12 cellular contexts compared by ENCODE assay signal in genomic region chr16:64910351-64910750, GRCh38.
DNase-seq lines count a peak whose midpoint lies in the region; ATAC-seq and TF ChIP-seq lines count a peak whose summit lies in the region.
"Had no signal": no experiment of that assay in that cellular context is flagged by ENCODE, and none has a peak within 500 bp of the region (broad histone marks: within the 10 kb centered on the region; RNA-seq: fewer than 3 reads in every experiment).

No MANE protein-coding gene starts in this region.

- DNase-seq in DMS153 treated with DMSO at 0.1 percent for 48 hours (lab: John Stamatoyannopoulos, UW; ENCODE audit: unreplicated experiment) (peak; percentile 21), NCI-H82 treated with DMSO at 0.1 percent for 48 hours (lab: John Stamatoyannopoulos, UW; ENCODE audit: unreplicated experiment) (peak; percentile 25), foreskin fibroblast (peak; percentile 47 to 59), osteocyte (ENCODE audit: extremely low spot score, unreplicated experiment) (peak; percentile 90), NCI-H2107 (lab: John Stamatoyannopoulos, UW) (no peak), NCI-H1436 treated with DMSO at 0.1 percent for 48 hours (lab: John Stamatoyannopoulos, UW) (no peak)
- DNase-seq in activated CD4-positive, alpha-beta memory T cell treated with anti-CD3 and anti-CD28 coated beads, Interleukin-2, amount 10 ng/mL, durations not matched to agents 7 days and 5 days = no peak
- DNase-seq: activated CD4-positive, CD25-positive, alpha-beta regulatory T cell treated with anti-CD3 and anti-CD28 coated beads, Interleukin-2, amount 50 U/mL, for 72 hours; NCI-H2227 treated with DMSO at 0.1 percent for 48 hours; sigmoid colon had no signal

- TF ChIP-seq CTCF in foreskin fibroblast (IDR thresholded peaks at IDR 0.05; ENCODE audit: low read depth, low read length) (no peak), osteocyte (IDR thresholded peaks at IDR 0.05) (no peak)

- ATAC-seq in HG03460 (IDR thresholded peaks at IDR 0.05; ENCODE audit: unreplicated experiment) = no peak

- peak overlapping the region; percentile 95 for H3K27ac Mint-ChIP-seq in osteocyte (ENCODE audit: unreplicated experiment)
- no peak overlapping the region for H3K27ac Mint-ChIP-seq in activated CD4-positive, alpha-beta memory T cell treated with anti-CD3 and anti-CD28 coated beads, Interleukin-2, amount 10 ng/mL, durations not matched to agents 7 days and 5 days
- H3K27ac Mint-ChIP-seq: stimulated activated naive CD8-positive, alpha-beta T cell treated with anti-CD3 and anti-CD28 coated beads, Interleukin-15, Interleukin-2, amounts not matched to agents 100 ng/mL and 50 ng/mL, for 24 hours had no signal

- H3K4me1 Mint-ChIP-seq in osteocyte (ENCODE audit: unreplicated experiment) = peaks cover 31% of the 10 kb centered on the region
- H3K4me1 Mint-ChIP-seq in activated CD4-positive, alpha-beta memory T cell treated with anti-CD3 and anti-CD28 coated beads, Interleukin-2, amount 10 ng/mL, durations not matched to agents 7 days and 5 days = no peaks in the 10 kb centered on the region

- H3K4me3 Mint-ChIP-seq in osteocyte (ENCODE audit: unreplicated experiment) = peak overlapping the region; percentile 48
- no peak overlapping the region for H3K4me3 Mint-ChIP-seq in activated CD4-positive, alpha-beta memory T cell treated with anti-CD3 and anti-CD28 coated beads, Interleukin-2, amount 10 ng/mL, durations not matched to agents 7 days and 5 days
- H3K4me3 Mint-ChIP-seq: stimulated activated naive CD8-positive, alpha-beta T cell treated with anti-CD3 and anti-CD28 coated beads, Interleukin-15, Interleukin-2, amounts not matched to agents 100 ng/mL and 50 ng/mL, for 24 hours had no signal

- CTCF ChIA-PET in activated CD4-positive, alpha-beta memory T cell treated with anti-CD3 and anti-CD28 coated beads, Interleukin-2, amount 10 ng/mL, durations not matched to agents 7 days and 5 days (lab: Charles Lee) = no interaction called here

- H3K4me3 ChIP-seq in foreskin fibroblast (ENCODE audit: low read depth in 1 of 2, low read length in 2 of 2) = no peak overlapping the region
- H3K4me3 ChIP-seq: sigmoid colon had no signal

- H3K27me3 Mint-ChIP-seq in osteocyte (ENCODE audit: unreplicated experiment) = no peaks in the 10 kb centered on the region
- H3K27me3 Mint-ChIP-seq in activated CD4-positive, alpha-beta memory T cell treated with anti-CD3 and anti-CD28 coated beads, Interleukin-2, amount 10 ng/mL, durations not matched to agents 7 days and 5 days = no peaks in the 10 kb centered on the region
- H3K27me3 Mint-ChIP-seq: stimulated activated naive CD8-positive, alpha-beta T cell treated with anti-CD3 and anti-CD28 coated beads, Interleukin-15, Interleukin-2, amounts not matched to agents 100 ng/mL and 50 ng/mL, for 24 hours had no signal

- no peaks in the 10 kb centered on the region for H3K36me3 Mint-ChIP-seq in osteocyte (ENCODE audit: unreplicated experiment)
- H3K36me3 Mint-ChIP-seq in activated CD4-positive, alpha-beta memory T cell treated with anti-CD3 and anti-CD28 coated beads, Interleukin-2, amount 10 ng/mL, durations not matched to agents 7 days and 5 days (ENCODE audit: low read depth) = no peaks in the 10 kb centered on the region

- POLR2A ChIA-PET in activated CD4-positive, alpha-beta memory T cell treated with anti-CD3 and anti-CD28 coated beads, Interleukin-2, amount 10 ng/mL, durations not matched to agents 7 days and 5 days (lab: Charles Lee) = no interaction called here

- peaks cover 6% of the 10 kb centered on the region for H3K9me3 Mint-ChIP-seq in osteocyte (ENCODE audit: unreplicated experiment)
- peaks cover 12% of the 10 kb centered on the region for H3K9me3 Mint-ChIP-seq in activated CD4-positive, alpha-beta memory T cell treated with anti-CD3 and anti-CD28 coated beads, Interleukin-2, amount 10 ng/mL, durations not matched to agents 7 days and 5 days
- H3K9me3 Mint-ChIP-seq: stimulated activated naive CD8-positive, alpha-beta T cell treated with anti-CD3 and anti-CD28 coated beads, Interleukin-15, Interleukin-2, amounts not matched to agents 100 ng/mL and 50 ng/mL, for 24 hours had no signal

Comparison
In these comparisons a context has a peak if more than half of its experiments do, and no peak if none do; other contexts are left out.
1. DNase-seq: peak in DMS153 treated with DMSO at 0.1 percent for 48 hours (single experiment), NCI-H82 treated with DMSO at 0.1 percent for 48 hours (single experiment), foreskin fibroblast (2 of 2) and osteocyte (single experiment); none in NCI-H2107 (single experiment), activated CD4-positive, alpha-beta memory T cell treated with anti-CD3 and anti-CD28 coated beads, Interleukin-2, amount 10 ng/mL, durations not matched to agents 7 days and 5 days (single experiment) and NCI-H1436 treated with DMSO at 0.1 percent for 48 hours (single experiment).